Comparison of ENCODE assay signal across 19 cellular contexts in the genomic region with DNA sequence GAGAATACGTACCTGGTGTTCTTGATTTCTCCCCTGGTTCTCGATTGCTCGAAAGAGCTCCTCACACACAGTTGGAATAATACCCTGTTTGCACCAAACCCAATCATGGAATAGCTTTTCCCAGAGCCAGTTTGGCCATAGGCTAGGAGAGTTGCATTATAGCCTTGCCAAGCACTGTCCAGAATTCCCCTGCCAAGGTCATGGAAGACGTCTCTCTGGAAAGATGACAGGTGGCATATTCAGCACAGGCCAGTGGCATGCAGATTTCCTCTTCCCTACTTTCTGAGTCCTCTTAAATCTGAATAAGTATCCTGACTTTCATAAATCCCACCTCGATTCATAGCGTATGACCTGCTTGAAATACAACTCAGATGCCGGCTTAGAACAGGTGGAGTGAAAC.
"Had no signal": no experiment of that assay in that cellular context is flagged by ENCODE, and none has a peak within 500 bp of the region (broad histone marks: within the 10 kb centered on the region; RNA-seq: fewer than 3 reads in every experiment).

No MANE protein-coding gene starts in this region.

- H3K9me3 Mint-ChIP-seq: dendritic cell treated with granulocyte-macrophage colony-stimulating factor and Interleukin-4, amounts not matched to agents 40 ng/mL and 50 ng/mL, for 4 days; type B pancreatic cell had no signal

- H3K27me3 Mint-ChIP-seq: dendritic cell treated with granulocyte-macrophage colony-stimulating factor and Interleukin-4, amounts not matched to agents 40 ng/mL and 50 ng/mL, for 4 days had no signal

- ATAC-seq: gastroesophageal sphincter, left colon, pancreas had no signal

- H3K36me3 Mint-ChIP-seq: neural progenitor cell, type B pancreatic cell had no signal

- H3K27ac Mint-ChIP-seq: dendritic cell treated with granulocyte-macrophage colony-stimulating factor and Interleukin-4, amounts not matched to agents 40 ng/mL and 50 ng/mL, for 4 days; neural progenitor cell; type B pancreatic cell had no signal

- H3K4me3 Mint-ChIP-seq: dendritic cell treated with granulocyte-macrophage colony-stimulating factor and Interleukin-4, amounts not matched to agents 40 ng/mL and 50 ng/mL, for 4 days; neural progenitor cell; type B pancreatic cell had no signal

- H3K27ac ChIP-seq: epithelial cell of prostate, esophagus squamous epithelium, gastroesophageal sphincter, neural progenitor cell, pancreas, prostate gland had no signal

- H3K36me3 ChIP-seq: esophagus squamous epithelium, gastroesophageal sphincter, neural progenitor cell, pancreas, prostate gland had no signal

- H3K4me3 ChIP-seq: esophagus squamous epithelium, gastroesophageal sphincter, neural progenitor cell, pancreas, prostate gland had no signal

- H3K9me3 ChIP-seq: esophagus squamous epithelium, gastroesophageal sphincter, pancreas, prostate gland had no signal

- DNase-seq: cerebellar nuclear complex; esophagus squamous epithelium; foreskin fibroblast; glutamatergic neuron; hippocampal formation; left colon; mammary epithelial cell; occipital lobe; pancreas; retina; small intestine; stimulated activated CD4-positive, alpha-beta T cell treated with anti-CD3 and anti-CD28 coated beads, Interleukin-12 subunit alpha, Interleukin-12 subunit beta, amount 100 ng/mL, for 4 hours; stimulated activated naive CD4-positive, alpha-beta T cell treated with Interleukin-2 at 50 U/mL for 16 hours had no signal

- H3K4me1 Mint-ChIP-seq: neural progenitor cell had no signal

- H3K4me1 ChIP-seq: esophagus squamous epithelium, gastroesophageal sphincter, neural progenitor cell, pancreas, prostate gland had no signal

- H3K27me3 ChIP-seq: gastroesophageal sphincter, neural progenitor cell, pancreas had no signal
